9 cellular contexts compared by ENCODE assay signal in genomic region chr5:139414601-139415121, GRCh38. TPM values are rescaled to one million over a fixed set of nuclear protein-coding genes. Genes with fewer than 3 reads are reported as not detected.
A peak's percentile ranks its signal among the peaks of the same experiment; 100 is the strongest.
DNase-seq lines count a peak whose midpoint lies in the region; ATAC-seq and TF ChIP-seq lines count a peak whose summit lies in the region.
"Had no signal": no experiment of that assay in that cellular context is flagged by ENCODE, and none has a peak within 500 bp of the region (broad histone marks: within the 10 kb centered on the region; RNA-seq: fewer than 3 reads in every experiment).

No MANE protein-coding gene starts in this region.

- H3K4me3 ChIP-seq in ascending aorta: no peak overlapping the region
- H3K4me3 ChIP-seq in psoas muscle: no peak overlapping the region
- no peak overlapping the region for H3K4me3 ChIP-seq in WERI-Rb-1 (ENCODE audit: low read depth, low read length)

- ATAC-seq in psoas muscle (peak; percentile 69 to 82 (median 76)), GM18907 (IDR thresholded peaks at IDR 0.05; ENCODE audit: unreplicated experiment) (no peak)

- TF ChIP-seq CTCF in ascending aorta (IDR thresholded peaks at IDR 0.05): no peak
- no peak for TF ChIP-seq CTCF in psoas muscle (IDR thresholded peaks at IDR 0.05)
- no peak for TF ChIP-seq CTCF in WERI-Rb-1 (IDR thresholded peaks at IDR 0.05; ENCODE audit: low read depth, low read length)

- peaks cover 8 to 17% of the 10 kb centered on the region in 2 donors for H3K36me3 ChIP-seq in ascending aorta
- peaks cover 0 to 9% of the 10 kb centered on the region in 2 donors for H3K36me3 ChIP-seq in psoas muscle (ENCODE audit: insufficient read depth in 1 of 2, low read depth in 1 of 2)
- H3K36me3 ChIP-seq in WERI-Rb-1: peaks cover 15% of the 10 kb centered on the region

- H3K4me1 ChIP-seq in ascending aorta (peaks cover 10 to 47% of the 10 kb centered on the region in 2 donors), psoas muscle (peaks cover 71% of the 10 kb centered on the region)

- WGBS in psoas muscle, 3 donors: 20 to 24% (median 20%) methylated on average over 8 of the region's 8 CpGs

- H3K27me3 ChIP-seq in ascending aorta (no peaks in the 10 kb centered on the region), psoas muscle (ENCODE audit: insufficient read depth in 3 of 3, low read length in 2 of 3) (no peaks in the 10 kb centered on the region), WERI-Rb-1 (ENCODE audit: insufficient read depth, low read depth, severe bottlenecking) (no peaks in the 10 kb centered on the region)

- intact Hi-C loops in ascending aorta (cut with DNase I): no loop called here
- intact Hi-C loops in psoas muscle (cut with DNase I): loop anchor here in 1 of 2 donors (10.0 kb wide), 1 partner anchor 350 kb away; no protein-coding TSS in a partner anchor

- peak; percentile 24 for DNase-seq in NCI-H1694 treated with DMSO at 0.1 percent for 48 hours (lab: John Stamatoyannopoulos, UW)
- DNase-seq in ascending aorta (ENCODE audit: low spot score in 2 of 2): peak in 1 of 2 donors; percentile 47
- DNase-seq in psoas muscle: peak; percentile 39 to 70
- no peak for DNase-seq in OCI-M1 (lab: John Stamatoyannopoulos, UW)
- no peak for DNase-seq in WERI-Rb-1
- DNase-seq: NCI-H69 had no signal

- H3K27ac ChIP-seq in ascending aorta (peak overlapping the region; percentile 74 to 76), psoas muscle (peak overlapping the region; percentile 85), WERI-Rb-1 (no peak overlapping the region)
- H3K27ac ChIP-seq: HL-60 had no signal

- H3K9me3 ChIP-seq in ascending aorta: no peaks in the 10 kb centered on the region
- no peaks in the 10 kb centered on the region for H3K9me3 ChIP-seq in psoas muscle
- no peaks in the 10 kb centered on the region for H3K9me3 ChIP-seq in WERI-Rb-1 (ENCODE audit: severe bottlenecking)

RNA-seq across cellular contexts. Expression of gene SPATA24, which starts 10.8 kb away (rescaled TPM):
- total RNA-seq in ascending aorta (not detected), psoas muscle (10 to 100 TPM in 2 of 4 donors, 1 to 10 TPM in 2; 6.7 to 14.6 (median 10.6) TPM)
- 10 to 100 TPM; 11.2 to 18.8 (median 18.3) TPM for polyA plus RNA-seq in psoas muscle

RNA-seq across cellular contexts. Expression of gene PROB1, which starts 19.8 kb away (rescaled TPM):
- total RNA-seq in ascending aorta (4.3 TPM), psoas muscle (10 to 100 TPM; 42.3 to 86.7 (median 67.9) TPM)
- polyA plus RNA-seq in psoas muscle: 10 to 100 TPM; 15.2 to 31.3 (median 30.1) TPM

RNA-seq across cellular contexts. Expression of gene DNAJC18, which starts 24.7 kb away (rescaled TPM):
- total RNA-seq in ascending aorta (8.4 TPM), psoas muscle (10 to 100 TPM in 2 of 4 donors, 1 to 10 TPM in 2; 9.0 to 10.7 (median 10.2) TPM)
- polyA plus RNA-seq in psoas muscle: 10 to 100 TPM in 2 of 3 donors, 1 to 10 TPM in 1; 2.6 to 14.5 (median 13.7) TPM

RNA-seq across cellular contexts. Expression of gene MZB1, which starts 24.9 kb away (rescaled TPM):
- total RNA-seq in ascending aorta (8.0 TPM), psoas muscle (1 to 10 TPM in 2 of 4 donors, under 1 TPM in 2; 0.57 to 1.2 (median 0.84) TPM)
- under 1 TPM; 0.03 to 0.25 (median 0.25) TPM for polyA plus RNA-seq in psoas muscle
- total RNA-seq: endothelial cell of umbilical vein had no signal
- polyA plus RNA-seq: endothelial cell of umbilical vein had no signal

RNA-seq across cellular contexts. Expression of gene SLC23A1, which starts 31.6 kb away (rescaled TPM):
- total RNA-seq in ascending aorta (not detected), psoas muscle (not detected)
- polyA plus RNA-seq in psoas muscle: under 1 TPM in 1 of 3 donors, not detected in 2; 0.03 TPM
- total RNA-seq: endothelial cell of umbilical vein had no signal
- polyA plus RNA-seq: endothelial cell of umbilical vein had no signal

Comparison
In these comparisons a context has a peak if more than half of its experiments do, and no peak if none do; other contexts are left out.
1. DNase-seq: peak in NCI-H1694 treated with DMSO at 0.1 percent for 48 hours (single experiment) and psoas muscle (2 of 2); none in OCI-M1 (single experiment) and WERI-Rb-1 (single experiment).